In the genomic region with DNA sequence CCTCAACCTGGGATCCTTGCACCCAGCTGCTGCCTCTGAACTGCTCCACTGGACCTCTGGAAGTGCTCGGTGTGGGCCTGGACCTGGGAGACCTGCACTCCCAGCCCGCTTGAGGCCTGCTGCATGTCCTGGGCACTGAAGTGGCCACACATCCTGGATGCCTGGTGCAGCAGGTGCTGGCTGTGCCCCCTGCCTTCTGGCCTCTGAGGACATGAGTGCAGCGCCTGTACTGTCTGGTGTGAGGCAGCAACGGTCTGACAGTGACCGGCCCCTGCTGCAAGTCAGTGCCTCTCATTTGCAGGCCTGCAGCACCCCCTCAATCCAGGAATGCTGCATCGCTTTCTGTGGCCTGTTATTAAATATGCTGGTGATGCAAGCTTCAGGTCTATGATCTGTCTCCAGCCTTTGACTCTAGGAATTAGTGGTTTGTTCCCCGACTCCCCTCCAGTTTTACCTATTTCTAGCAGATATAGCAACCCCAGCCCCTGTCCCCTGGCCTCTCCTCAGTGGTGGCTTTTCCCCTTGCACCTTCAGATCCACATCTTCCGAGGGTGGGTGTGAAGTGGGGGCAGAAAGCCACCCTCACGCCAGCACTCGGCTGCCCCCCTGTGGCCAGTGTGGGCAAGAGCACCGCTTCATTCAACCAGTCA, we compare ENCODE assay signal across 8 cellular contexts. TPM values are rescaled to one million over a fixed set of nuclear protein-coding genes. Genes with fewer than 3 reads are reported as not detected.
A peak's percentile ranks its signal among the peaks of the same experiment; 100 is the strongest.
DNase-seq lines count a peak whose midpoint lies in the region; ATAC-seq and TF ChIP-seq lines count a peak whose summit lies in the region.

No MANE protein-coding gene starts in this region.

- TF ChIP-seq POLR2A in uterus (IDR thresholded peaks at IDR 0.05) = no peak

- H3K4me3 ChIP-seq in foreskin fibroblast (ENCODE audit: low read depth in 1 of 2, low read length in 2 of 2) (no peak overlapping the region), uterus (no peak overlapping the region)

- no peak for ATAC-seq in HG02588 (IDR thresholded peaks at IDR 0.05; ENCODE audit: unreplicated experiment)

- no peaks in the 10 kb centered on the region for H3K27me3 ChIP-seq in uterus

- intact Hi-C loops in uterus (cut with DNase I; ENCODE audit: low total_unique reads) = loop anchor here (1.0 kb wide), 1 partner anchor 58 kb away; no protein-coding TSS in a partner anchor

- H3K36me3 ChIP-seq in uterus = no peaks in the 10 kb centered on the region

- DNase-seq in Caki2 (ENCODE audit: low read depth) (peak; percentile 55), HT-29 (ENCODE audit: low spot score) (peak; percentile 60), RPMI8226 (peak; percentile 61), foreskin fibroblast (peak; percentile 52 to 80), pons (ENCODE audit: low spot score) (peak; percentile 39), uterus (peak in 1 of 2 donors; percentile 69)
- DNase-seq in activated effector memory CD4-positive, alpha-beta T cell treated with Interleukin-2 at 50 U/mL for 16 hours = peak; percentile 39

- in situ Hi-C loops in Caki2 (cut with HindIII; ENCODE audit: low pct_unique_long_range_greater_than_20kb, low sequenced_read_pairs) = no loop called here

- peaks cover 0 to 9% of the 10 kb centered on the region in 2 donors for H3K4me1 ChIP-seq in uterus

- no peaks in the 10 kb centered on the region for H3K9me3 ChIP-seq in uterus

- TF ChIP-seq CTCF in foreskin fibroblast (IDR thresholded peaks at IDR 0.05; ENCODE audit: low read depth, low read length) (peak; percentile 98), uterus (IDR thresholded peaks at IDR 0.05) (peak; percentile 96 to 98 (median 96))

- peak overlapping the region; percentile 71 to 72 for H3K27ac ChIP-seq in uterus

RNA-seq across cellular contexts. Expression of gene SMIM41, which starts 3.6 kb away (rescaled TPM):
- not detected in 2 replicates for total RNA-seq in Caki2 (2014; rRNA removed; shearing (Covaris generic); ENCODE audit: low replicate concordance)
- not detected in 2 replicates for total RNA-seq in HT-29 (2014; rRNA removed; shearing (Covaris generic))
- total RNA-seq in uterus = not detected

RNA-seq across cellular contexts. Expression of gene ATG101, which starts 13.3 kb away (rescaled TPM):
- 126 and 183 TPM in 2 replicates for total RNA-seq in Caki2 (2014; rRNA removed; shearing (Covaris generic); ENCODE audit: low replicate concordance)
- total RNA-seq in HT-29 (2014; rRNA removed; shearing (Covaris generic)) = 105 and 114 TPM in 2 replicates
- total RNA-seq in uterus = 10 to 100 TPM; 28.3 to 42.1 (median 37.2) TPM

RNA-seq across cellular contexts. Expression of gene NR4A1, which starts 31.9 kb away (rescaled TPM):
- 0.07 TPM in 1 of 2 replicates, not detected in the other for total RNA-seq in Caki2 (2014; rRNA removed; shearing (Covaris generic); ENCODE audit: low replicate concordance)
- 49.6 and 61.2 TPM in 2 replicates for total RNA-seq in HT-29 (2014; rRNA removed; shearing (Covaris generic))
- 100 to 1,000 TPM in 3 of 4 donors, 10 to 100 TPM in 1; 31.7 to 297 (median 135) TPM for total RNA-seq in uterus

Comparison
In these comparisons a context has a peak if more than half of its experiments do, and no peak if none do; other contexts are left out.
1. RNA of gene NR4A1, which starts 31.9 kb away (total RNA-seq): 31.7 to 297 TPM in uterus and 49.6 to 61.2 TPM in HT-29; 0.07 TPM in Caki2; every median in the first group is over 10 times any median in the second.